ENCODE assay signal across 1 cellular context in the genomic region with DNA sequence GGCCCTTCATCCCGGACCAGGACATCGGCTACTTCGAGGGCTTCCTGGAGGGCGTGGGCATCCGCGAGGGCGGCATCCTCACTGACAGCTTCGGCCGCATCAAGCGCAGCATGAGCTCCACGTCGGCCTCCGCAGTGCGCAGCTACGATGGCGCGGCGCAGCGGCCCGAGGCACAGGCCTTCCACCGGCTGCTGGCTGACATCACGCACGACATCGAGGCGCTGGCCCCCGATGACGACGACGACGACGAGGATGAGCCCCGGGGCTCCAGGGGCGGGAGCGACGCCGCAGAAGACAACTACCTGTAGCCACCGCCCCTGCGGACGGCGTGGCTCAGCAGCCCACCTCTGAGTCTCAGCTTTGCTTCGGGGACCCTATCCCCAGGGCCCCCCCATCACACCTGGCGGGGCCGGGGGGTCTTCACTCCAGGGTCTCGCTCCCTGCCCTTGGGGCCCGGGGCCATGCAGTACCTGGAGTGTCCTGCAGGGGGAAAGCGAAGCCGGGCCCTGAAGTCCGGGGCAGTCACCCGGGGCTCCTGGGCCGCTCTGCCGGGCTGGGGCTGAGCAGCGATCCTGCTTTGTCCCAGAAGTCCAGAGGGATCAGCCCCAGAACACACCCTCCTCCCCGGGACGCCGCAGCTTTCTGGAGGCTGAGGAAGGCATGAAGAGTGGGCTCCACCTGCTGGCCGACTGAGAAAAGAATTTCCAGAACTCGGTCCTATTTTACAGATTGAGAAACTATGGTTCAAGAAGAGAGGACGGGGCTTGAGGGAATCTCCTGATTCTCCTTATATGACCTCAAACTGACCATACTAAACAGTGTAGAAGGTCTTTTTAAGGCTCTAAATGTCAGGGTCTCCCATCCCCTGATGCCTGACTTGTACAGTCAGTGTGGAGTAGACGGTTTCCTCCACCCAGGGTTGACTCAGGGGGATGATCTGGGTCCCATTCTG.
TF ChIP-seq lines count a peak whose summit lies in the region.

No MANE protein-coding gene starts in this region.

TF ChIP-seq in HepG2, 621 proteins besides CTCF, POLR2A, EP300 and RAD21 (continued from another document and continues in another):
- TF ChIP-seq SOX6 (IDR thresholded peaks at IDR 0.05) (no peak), SOX6 (CRISPR knock-in tag; IDR thresholded peaks at IDR 0.05) (peak; percentile 63), TBX2 (CRISPR knock-in tag; IDR thresholded peaks at IDR 0.05; ENCODE audit: borderline replicate concordance) (no peak; the same call in 1 of the 2 replicates), ZNF136 (CRISPR knock-in tag; IDR thresholded peaks at IDR 0.05; ENCODE audit: low read depth) (peak; percentile 83; the same call in 1 of the 2 replicates), ZNF776 (CRISPR knock-in tag; IDR thresholded peaks at IDR 0.05) (no peak; the same call in 1 of the 2 replicates), DMAP1 (CRISPR knock-in tag; IDR thresholded peaks at IDR 0.05) (no peak), MIER3 (CRISPR knock-in tag; IDR thresholded peaks at IDR 0.05; ENCODE audit: borderline replicate concordance) (peak; percentile 62; the same call in 1 of the 2 replicates), ZNF468 (CRISPR knock-in tag; IDR thresholded peaks at IDR 0.05) (no peak), HIVEP1 (CRISPR knock-in tag; IDR thresholded peaks at IDR 0.05) (0 out of 2 replicates have a peak, but pooled peaks have one; percentile 48), JDP2 (CRISPR knock-in tag; IDR thresholded peaks at IDR 0.05; ENCODE audit: borderline replicate concordance) (no peak), SSRP1 (CRISPR knock-in tag; IDR thresholded peaks at IDR 0.05) (no peak), ZNF572 (CRISPR knock-in tag; IDR thresholded peaks at IDR 0.05) (no peak), TCF7 (IDR thresholded peaks at IDR 0.05; ENCODE audit: low read depth) (no peak), SRSF4 (IDR thresholded peaks at IDR 0.05; ENCODE audit: low read depth, low read length, poor library complexity, severe bottlenecking) (no peak), ATF7-NPFF (CRISPR knock-in tag; IDR thresholded peaks at IDR 0.05; ENCODE audit: low read depth) (no peak), ZNF343 (CRISPR knock-in tag; IDR thresholded peaks at IDR 0.05) (peak; percentile 89; the same call in 1 of the 2 replicates), ZNF780A (CRISPR knock-in tag; IDR thresholded peaks at IDR 0.05) (no peak), RARG (CRISPR knock-in tag; IDR thresholded peaks at IDR 0.05; ENCODE audit: low read depth) (no peak), ZNF484 (CRISPR knock-in tag; IDR thresholded peaks at IDR 0.05; ENCODE audit: borderline replicate concordance, low read depth) (no peak), KMT2B (CRISPR knock-in tag; IDR thresholded peaks at IDR 0.05) (no peak), CREM (IDR thresholded peaks at IDR 0.05) (no peak), CREM (CRISPR knock-in tag; IDR thresholded peaks at IDR 0.05) (no peak; the same call in 1 of the 2 replicates), ZNF567 (CRISPR knock-in tag; IDR thresholded peaks at IDR 0.05; ENCODE audit: borderline replicate concordance) (no peak)
- TF ChIP-seq, protein P1, sequence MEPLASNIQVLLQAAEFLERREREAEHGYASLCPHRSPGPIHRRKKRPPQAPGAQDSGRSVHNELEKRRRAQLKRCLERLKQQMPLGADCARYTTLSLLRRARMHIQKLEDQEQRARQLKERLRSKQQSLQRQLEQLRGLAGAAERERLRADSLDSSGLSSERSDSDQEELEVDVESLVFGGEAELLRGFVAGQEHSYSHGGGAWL (CRISPR knock-in tag; IDR thresholded peaks at IDR 0.05): peak; percentile 67
- TF ChIP-seq, protein P2, sequence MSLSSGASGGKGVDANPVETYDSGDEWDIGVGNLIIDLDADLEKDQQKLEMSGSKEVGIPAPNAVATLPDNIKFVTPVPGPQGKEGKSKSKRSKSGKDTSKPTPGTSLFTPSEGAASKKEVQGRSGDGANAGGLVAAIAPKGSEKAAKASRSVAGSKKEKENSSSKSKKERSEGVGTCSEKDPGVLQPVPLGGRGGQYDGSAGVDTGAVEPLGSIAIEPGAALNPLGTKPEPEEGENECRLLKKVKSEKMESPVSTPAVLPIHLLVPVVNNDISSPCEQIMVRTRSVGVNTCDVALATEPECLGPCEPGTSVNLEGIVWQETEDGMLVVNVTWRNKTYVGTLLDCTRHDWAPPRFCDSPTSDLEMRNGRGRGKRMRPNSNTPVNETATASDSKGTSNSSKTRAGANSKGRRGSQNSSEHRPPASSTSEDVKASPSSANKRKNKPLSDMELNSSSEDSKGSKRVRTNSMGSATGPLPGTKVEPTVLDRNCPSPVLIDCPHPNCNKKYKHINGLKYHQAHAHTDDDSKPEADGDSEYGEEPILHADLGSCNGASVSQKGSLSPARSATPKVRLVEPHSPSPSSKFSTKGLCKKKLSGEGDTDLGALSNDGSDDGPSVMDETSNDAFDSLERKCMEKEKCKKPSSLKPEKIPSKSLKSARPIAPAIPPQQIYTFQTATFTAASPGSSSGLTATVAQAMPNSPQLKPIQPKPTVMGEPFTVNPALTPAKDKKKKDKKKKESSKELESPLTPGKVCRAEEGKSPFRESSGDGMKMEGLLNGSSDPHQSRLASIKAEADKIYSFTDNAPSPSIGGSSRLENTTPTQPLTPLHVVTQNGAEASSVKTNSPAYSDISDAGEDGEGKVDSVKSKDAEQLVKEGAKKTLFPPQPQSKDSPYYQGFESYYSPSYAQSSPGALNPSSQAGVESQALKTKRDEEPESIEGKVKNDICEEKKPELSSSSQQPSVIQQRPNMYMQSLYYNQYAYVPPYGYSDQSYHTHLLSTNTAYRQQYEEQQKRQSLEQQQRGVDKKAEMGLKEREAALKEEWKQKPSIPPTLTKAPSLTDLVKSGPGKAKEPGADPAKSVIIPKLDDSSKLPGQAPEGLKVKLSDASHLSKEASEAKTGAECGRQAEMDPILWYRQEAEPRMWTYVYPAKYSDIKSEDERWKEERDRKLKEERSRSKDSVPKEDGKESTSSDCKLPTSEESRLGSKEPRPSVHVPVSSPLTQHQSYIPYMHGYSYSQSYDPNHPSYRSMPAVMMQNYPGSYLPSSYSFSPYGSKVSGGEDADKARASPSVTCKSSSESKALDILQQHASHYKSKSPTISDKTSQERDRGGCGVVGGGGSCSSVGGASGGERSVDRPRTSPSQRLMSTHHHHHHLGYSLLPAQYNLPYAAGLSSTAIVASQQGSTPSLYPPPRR (CRISPR knock-in tag; IDR thresholded peaks at IDR 0.05; ENCODE audit: borderline replicate concordance): no peak
- TF ChIP-seq, protein P3, sequence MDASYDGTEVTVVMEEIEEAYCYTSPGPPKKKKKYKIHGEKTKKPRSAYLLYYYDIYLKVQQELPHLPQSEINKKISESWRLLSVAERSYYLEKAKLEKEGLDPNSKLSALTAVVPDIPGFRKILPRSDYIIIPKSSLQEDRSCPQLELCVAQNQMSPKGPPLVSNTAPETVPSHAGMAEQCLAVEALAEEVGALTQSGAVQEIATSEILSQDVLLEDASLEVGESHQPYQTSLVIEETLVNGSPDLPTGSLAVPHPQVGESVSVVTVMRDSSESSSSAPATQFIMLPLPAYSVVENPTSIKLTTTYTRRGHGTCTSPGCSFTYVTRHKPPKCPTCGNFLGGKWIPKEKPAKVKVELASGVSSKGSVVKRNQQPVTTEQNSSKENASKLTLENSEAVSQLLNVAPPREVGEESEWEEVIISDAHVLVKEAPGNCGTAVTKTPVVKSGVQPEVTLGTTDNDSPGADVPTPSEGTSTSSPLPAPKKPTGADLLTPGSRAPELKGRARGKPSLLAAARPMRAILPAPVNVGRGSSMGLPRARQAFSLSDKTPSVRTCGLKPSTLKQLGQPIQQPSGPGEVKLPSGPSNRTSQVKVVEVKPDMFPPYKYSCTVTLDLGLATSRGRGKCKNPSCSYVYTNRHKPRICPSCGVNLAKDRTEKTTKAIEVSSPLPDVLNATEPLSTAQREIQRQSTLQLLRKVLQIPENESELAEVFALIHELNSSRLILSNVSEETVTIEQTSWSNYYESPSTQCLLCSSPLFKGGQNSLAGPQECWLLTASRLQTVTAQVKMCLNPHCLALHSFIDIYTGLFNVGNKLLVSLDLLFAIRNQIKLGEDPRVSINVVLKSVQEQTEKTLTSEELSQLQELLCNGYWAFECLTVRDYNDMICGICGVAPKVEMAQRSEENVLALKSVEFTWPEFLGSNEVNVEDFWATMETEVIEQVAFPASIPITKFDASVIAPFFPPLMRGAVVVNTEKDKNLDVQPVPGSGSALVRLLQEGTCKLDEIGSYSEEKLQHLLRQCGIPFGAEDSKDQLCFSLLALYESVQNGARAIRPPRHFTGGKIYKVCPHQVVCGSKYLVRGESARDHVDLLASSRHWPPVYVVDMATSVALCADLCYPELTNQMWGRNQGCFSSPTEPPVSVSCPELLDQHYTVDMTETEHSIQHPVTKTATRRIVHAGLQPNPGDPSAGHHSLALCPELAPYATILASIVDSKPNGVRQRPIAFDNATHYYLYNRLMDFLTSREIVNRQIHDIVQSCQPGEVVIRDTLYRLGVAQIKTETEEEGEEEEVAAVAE (CRISPR knock-in tag; IDR thresholded peaks at IDR 0.05; ENCODE audit: borderline replicate concordance): no peak
- TF ChIP-seq, protein P4, sequence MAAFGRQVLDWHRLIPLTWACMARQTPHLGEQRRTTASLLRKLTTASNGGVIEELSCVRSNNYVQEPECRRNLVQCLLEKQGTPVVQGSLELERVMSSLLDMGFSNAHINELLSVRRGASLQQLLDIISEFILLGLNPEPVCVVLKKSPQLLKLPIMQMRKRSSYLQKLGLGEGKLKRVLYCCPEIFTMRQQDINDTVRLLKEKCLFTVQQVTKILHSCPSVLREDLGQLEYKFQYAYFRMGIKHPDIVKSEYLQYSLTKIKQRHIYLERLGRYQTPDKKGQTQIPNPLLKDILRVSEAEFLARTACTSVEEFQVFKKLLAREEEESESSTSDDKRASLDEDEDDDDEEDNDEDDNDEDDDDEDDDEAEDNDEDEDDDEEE (CRISPR knock-in tag; IDR thresholded peaks at IDR 0.05): no peak
- TF ChIP-seq, protein P5, sequence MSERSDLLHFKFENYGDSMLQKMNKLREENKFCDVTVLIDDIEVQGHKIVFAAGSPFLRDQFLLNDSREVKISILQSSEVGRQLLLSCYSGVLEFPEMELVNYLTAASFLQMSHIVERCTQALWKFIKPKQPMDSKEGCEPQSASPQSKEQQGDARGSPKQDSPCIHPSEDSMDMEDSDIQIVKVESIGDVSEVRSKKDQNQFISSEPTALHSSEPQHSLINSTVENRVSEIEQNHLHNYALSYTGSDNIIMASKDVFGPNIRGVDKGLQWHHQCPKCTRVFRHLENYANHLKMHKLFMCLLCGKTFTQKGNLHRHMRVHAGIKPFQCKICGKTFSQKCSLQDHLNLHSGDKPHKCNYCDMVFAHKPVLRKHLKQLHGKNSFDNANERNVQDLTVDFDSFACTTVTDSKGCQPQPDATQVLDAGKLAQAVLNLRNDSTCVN (CRISPR knock-in tag; IDR thresholded peaks at IDR 0.05; ENCODE audit: borderline replicate concordance): 0 out of 2 replicates have a peak, but pooled peaks have one; percentile 62
- TF ChIP-seq, protein P6, sequence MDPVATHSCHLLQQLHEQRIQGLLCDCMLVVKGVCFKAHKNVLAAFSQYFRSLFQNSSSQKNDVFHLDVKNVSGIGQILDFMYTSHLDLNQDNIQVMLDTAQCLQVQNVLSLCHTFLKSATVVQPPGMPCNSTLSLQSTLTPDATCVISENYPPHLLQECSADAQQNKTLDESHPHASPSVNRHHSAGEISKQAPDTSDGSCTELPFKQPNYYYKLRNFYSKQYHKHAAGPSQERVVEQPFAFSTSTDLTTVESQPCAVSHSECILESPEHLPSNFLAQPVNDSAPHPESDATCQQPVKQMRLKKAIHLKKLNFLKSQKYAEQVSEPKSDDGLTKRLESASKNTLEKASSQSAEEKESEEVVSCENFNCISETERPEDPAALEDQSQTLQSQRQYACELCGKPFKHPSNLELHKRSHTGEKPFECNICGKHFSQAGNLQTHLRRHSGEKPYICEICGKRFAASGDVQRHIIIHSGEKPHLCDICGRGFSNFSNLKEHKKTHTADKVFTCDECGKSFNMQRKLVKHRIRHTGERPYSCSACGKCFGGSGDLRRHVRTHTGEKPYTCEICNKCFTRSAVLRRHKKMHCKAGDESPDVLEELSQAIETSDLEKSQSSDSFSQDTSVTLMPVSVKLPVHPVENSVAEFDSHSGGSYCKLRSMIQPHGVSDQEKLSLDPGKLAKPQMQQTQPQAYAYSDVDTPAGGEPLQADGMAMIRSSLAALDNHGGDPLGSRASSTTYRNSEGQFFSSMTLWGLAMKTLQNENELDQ (CRISPR knock-in tag; IDR thresholded peaks at IDR 0.05; ENCODE audit: borderline replicate concordance): no peak
- TF ChIP-seq, protein P7, sequence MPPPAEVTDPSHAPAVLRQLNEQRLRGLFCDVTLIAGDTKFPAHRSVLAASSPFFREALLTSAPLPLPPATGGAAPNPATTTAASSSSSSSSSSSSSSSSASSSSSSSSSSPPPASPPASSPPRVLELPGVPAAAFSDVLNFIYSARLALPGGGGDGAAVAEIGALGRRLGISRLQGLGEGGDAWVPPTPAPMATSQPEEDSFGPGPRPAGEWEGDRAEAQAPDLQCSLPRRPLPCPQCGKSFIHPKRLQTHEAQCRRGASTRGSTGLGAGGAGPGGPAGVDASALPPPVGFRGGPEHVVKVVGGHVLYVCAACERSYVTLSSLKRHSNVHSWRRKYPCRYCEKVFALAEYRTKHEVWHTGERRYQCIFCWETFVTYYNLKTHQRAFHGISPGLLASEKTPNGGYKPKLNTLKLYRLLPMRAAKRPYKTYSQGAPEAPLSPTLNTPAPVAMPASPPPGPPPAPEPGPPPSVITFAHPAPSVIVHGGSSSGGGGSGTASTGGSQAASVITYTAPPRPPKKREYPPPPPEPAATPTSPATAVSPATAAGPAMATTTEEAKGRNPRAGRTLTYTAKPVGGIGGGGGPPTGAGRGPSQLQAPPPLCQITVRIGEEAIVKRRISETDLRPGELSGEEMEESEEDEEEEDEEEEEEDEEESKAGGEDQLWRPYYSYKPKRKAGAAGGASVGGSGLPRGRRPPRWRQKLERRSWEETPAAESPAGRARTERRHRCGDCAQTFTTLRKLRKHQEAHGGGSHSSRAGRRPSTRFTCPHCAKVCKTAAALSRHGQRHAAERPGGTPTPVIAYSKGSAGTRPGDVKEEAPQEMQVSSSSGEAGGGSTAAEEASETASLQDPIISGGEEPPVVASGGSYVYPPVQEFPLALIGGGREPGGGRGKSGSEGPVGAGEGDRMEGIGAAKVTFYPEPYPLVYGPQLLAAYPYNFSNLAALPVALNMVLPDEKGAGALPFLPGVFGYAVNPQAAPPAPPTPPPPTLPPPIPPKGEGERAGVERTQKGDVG (CRISPR knock-in tag; IDR thresholded peaks at IDR 0.05; ENCODE audit: borderline replicate concordance): no peak
- TF ChIP-seq, protein P8, sequence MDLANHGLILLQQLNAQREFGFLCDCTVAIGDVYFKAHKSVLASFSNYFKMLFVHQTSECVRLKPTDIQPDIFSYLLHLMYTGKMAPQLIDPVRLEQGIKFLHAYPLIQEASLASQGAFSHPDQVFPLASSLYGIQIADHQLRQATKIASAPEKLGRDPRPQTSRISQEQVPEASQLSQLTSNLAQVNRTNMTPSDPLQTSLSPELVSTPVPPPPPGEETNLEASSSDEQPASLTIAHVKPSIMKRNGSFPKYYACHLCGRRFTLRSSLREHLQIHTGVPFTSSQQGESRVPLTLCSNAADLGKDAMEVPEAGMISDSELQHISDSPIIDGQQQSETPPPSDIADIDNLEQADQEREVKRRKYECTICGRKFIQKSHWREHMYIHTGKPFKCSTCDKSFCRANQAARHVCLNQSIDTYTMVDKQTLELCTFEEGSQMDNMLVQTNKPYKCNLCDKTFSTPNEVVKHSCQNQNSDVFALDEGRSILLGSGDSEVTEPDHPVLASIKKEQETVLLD (CRISPR knock-in tag; IDR thresholded peaks at IDR 0.05; ENCODE audit: low read depth): no peak
